In the genomic region with DNA sequence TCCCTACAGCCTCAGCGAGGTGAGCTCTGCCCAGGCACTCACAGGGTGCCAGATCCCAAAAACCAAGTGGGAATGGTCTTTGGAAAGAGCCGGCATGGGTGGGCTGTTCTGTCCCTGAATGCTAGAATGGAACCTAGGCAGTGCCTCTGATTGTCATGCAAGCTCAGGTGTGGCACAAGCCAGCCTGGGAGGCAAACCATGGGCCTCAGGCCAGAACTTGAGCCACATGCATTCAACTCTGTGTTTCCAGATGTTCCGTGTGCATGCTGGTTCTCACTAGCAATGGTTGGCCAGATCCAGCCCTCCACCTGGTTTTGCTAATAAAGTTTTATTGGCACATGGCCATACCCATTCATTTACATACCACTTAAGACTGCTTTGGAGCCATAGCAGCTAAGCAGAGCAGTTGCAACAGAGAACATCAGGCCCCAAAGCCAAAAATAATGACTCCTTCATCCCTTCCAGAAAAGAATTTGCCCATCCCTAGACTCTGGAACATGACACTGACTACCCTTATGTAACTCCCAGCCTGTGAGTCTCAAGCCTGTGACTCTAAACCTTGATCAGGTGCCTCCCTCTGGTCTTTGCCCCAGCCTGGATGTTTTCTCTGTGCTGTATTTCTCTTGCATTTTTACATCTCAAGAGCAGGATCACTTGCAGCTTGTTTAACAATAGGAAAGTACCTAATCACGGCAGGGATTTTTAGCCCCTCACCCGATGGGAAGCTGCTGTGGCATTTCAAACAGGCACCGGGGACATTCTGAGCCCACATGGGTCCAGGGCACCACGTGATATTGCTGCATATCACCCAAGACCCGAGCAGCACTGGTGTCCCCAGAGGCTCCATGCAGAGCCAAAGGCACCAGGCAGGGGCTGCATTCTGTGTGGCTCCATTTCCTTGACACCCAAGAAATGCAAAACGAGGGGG, we compare ENCODE assay signal across 18 cellular contexts. TPM values are rescaled to one million over a fixed set of nuclear protein-coding genes. Genes with fewer than 3 reads are reported as not detected.
DNase-seq lines count a peak whose midpoint lies in the region; ATAC-seq, FAIRE-seq and TF ChIP-seq lines count a peak whose summit lies in the region.
"Had no signal": no experiment of that assay in that cellular context is flagged by ENCODE, and none has a peak within 500 bp of the region (broad histone marks: within the 10 kb centered on the region; RNA-seq: fewer than 3 reads in every experiment).

No MANE protein-coding gene starts in this region.

- DNase-seq in GM04503 (ENCODE audit: low read depth) (peak; percentile 26), activated gamma-delta T cell (lab: John Stamatoyannopoulos, UW) (no peak), pancreas (no peak), COLO668 (lab: John Stamatoyannopoulos, UW; ENCODE audit: unreplicated experiment) (no peak)
- DNase-seq in central memory CD8-positive, alpha-beta T cell (ENCODE audit: low spot score in 2 of 2) = no peak
- DNase-seq: C1 segment of cervical spinal cord; caudate nucleus; EL; HCEC 1CT; left ventricle myocardium inferior; NCI-H2029; Right ventricle myocardium superior; sigmoid colon; stimulated activated naive CD4-positive, alpha-beta T cell; uterus had no signal

- no peak overlapping the region for H3K4me3 Mint-ChIP-seq in central memory CD8-positive, alpha-beta T cell
- H3K4me3 Mint-ChIP-seq: neural crest cell had no signal

- H3K9me3 ChIP-seq in HUES64 (ENCODE audit: insufficient read depth, low read depth, low read length) (peaks cover 6% of the 10 kb centered on the region), liver (ENCODE audit: control insufficient read depth in 4 of 4, low read length in 3 of 4) (no peaks in the 10 kb centered on the region), pancreas (no peaks in the 10 kb centered on the region)
- H3K9me3 ChIP-seq: uterus had no signal

- H3K9ac ChIP-seq in HUES64 (ENCODE audit: low read depth, low read length) = no peak overlapping the region
- no peak overlapping the region for H3K9ac ChIP-seq in liver (ENCODE audit: low read depth in 1 of 2, low read length in 2 of 2)

- intact Hi-C loops in pancreas (cut with DNase I) = no loop called here

- H3K27me3 ChIP-seq in HUES64 (ENCODE audit: insufficient read depth, low read length) = no peaks in the 10 kb centered on the region
- H3K27me3 ChIP-seq in liver (ENCODE audit: control insufficient read depth in 4 of 4, insufficient read depth in 4 of 4, low read length in 3 of 4) = no peaks in the 10 kb centered on the region
- no peaks in the 10 kb centered on the region for H3K27me3 ChIP-seq in pancreas
- H3K27me3 ChIP-seq: sigmoid colon, uterus had no signal

- H3K27ac ChIP-seq in HUES64 (ENCODE audit: low read depth, low read length) (peak overlapping the region; percentile 77), liver (ENCODE audit: low read depth in 1 of 2, low read length in 2 of 2) (no peak overlapping the region), pancreas (no peak overlapping the region)
- H3K27ac ChIP-seq: left ventricle myocardium inferior, sigmoid colon, uterus had no signal

- WGBS in HUES64 = 38% methylated on average over 9 of the region's 9 CpGs
- WGBS in liver = 67% methylated on average over 9 of the region's 9 CpGs
- 88 to 89% methylated on average over 9 of the region's 9 CpGs for WGBS in pancreas, 2 donors

- H3K4me1 ChIP-seq in HUES64 (ENCODE audit: insufficient read depth, low read length) (peaks cover 11% of the 10 kb centered on the region; the same call in 1 of the 2 replicates), liver (ENCODE audit: control insufficient read depth in 4 of 4, insufficient read depth in 4 of 4, low read length in 3 of 4) (peaks cover 0 to 8% (median 2%) of the 10 kb centered on the region in 4 donors), pancreas (no peaks in the 10 kb centered on the region)
- H3K4me1 ChIP-seq: left ventricle myocardium inferior, sigmoid colon, uterus had no signal

- H3K36me3 ChIP-seq in HUES64 (ENCODE audit: insufficient read depth, low read length) (peaks cover 56% of the 10 kb centered on the region), liver (ENCODE audit: control insufficient read depth in 4 of 4, insufficient read depth in 3 of 4, low read depth in 1 of 4, low read length in 3 of 4) (peaks cover 15 to 38% (median 27%) of the 10 kb centered on the region in 4 donors), pancreas (peaks cover 0 to 28% (median 10%) of the 10 kb centered on the region in 3 donors)
- H3K36me3 ChIP-seq: uterus had no signal

- no peak for ATAC-seq in central memory CD8-positive, alpha-beta T cell (replicated peaks; ENCODE audit: extremely low read depth, poor library complexity, severe bottlenecking)
- ATAC-seq in pancreas = no peak

- H3K4me3 ChIP-seq in HUES64 (ENCODE audit: low read length) (no peak overlapping the region; the same call in 1 of the 2 replicates), liver (ENCODE audit: low read depth in 1 of 3, low read length in 3 of 3) (no peak overlapping the region), pancreas (no peak overlapping the region)
- H3K4me3 ChIP-seq: left ventricle myocardium inferior, sigmoid colon, uterus had no signal

- H3K27me3 Mint-ChIP-seq in central memory CD8-positive, alpha-beta T cell = no peaks in the 10 kb centered on the region

- FAIRE-seq in pancreas (lab: Jason Lieb, UNC) = no peak

- H3K27ac Mint-ChIP-seq in central memory CD8-positive, alpha-beta T cell (ENCODE audit: low read depth) = peak overlapping the region; percentile 46

- peak in 1 of 2 donors; percentile 33 for TF ChIP-seq RAD21 in liver (IDR thresholded peaks at IDR 0.05)

- H3K4me1 Mint-ChIP-seq in central memory CD8-positive, alpha-beta T cell = peaks cover 15% of the 10 kb centered on the region
- H3K4me1 Mint-ChIP-seq: neural crest cell had no signal

- no peak for TF ChIP-seq CTCF in liver (IDR thresholded peaks at IDR 0.05; ENCODE audit: low read depth, low read length, missing input control)
- no peak for TF ChIP-seq CTCF in pancreas (IDR thresholded peaks at IDR 0.05)

- H3K9me3 Mint-ChIP-seq in central memory CD8-positive, alpha-beta T cell = no peaks in the 10 kb centered on the region

- peaks cover 55% of the 10 kb centered on the region for H3K36me3 Mint-ChIP-seq in central memory CD8-positive, alpha-beta T cell (ENCODE audit: insufficient read depth)

TF ChIP-seq in liver, 16 proteins besides CTCF, POLR2A, EP300 and RAD21:
- TF ChIP-seq NR2F2 (IDR thresholded peaks at IDR 0.05) = no peak
- TF ChIP-seq HNF4A (conservative IDR thresholded peaks at IDR 0.05) = peak; percentile 56 to 65
- peak in 1 of 2 donors; percentile 18 for TF ChIP-seq RXRA (IDR thresholded peaks at IDR 0.05)

RNA-seq across cellular contexts. Expression of gene USE1, which starts 55.4 kb away (rescaled TPM):
- polyA plus RNA-seq in HUES64 (2013, experiment 1 of 2) = 10.1 TPM
- 9.7 TPM for polyA plus RNA-seq in HUES64 (2013, experiment 2 of 2)
- total RNA-seq in liver = 10 to 100 TPM in 1 of 2 donors, 1 to 10 TPM in 1; 9.6 to 13.6 TPM
- polyA plus RNA-seq in liver = 10 to 100 TPM; 22.6 to 27.8 TPM
- 10 to 100 TPM; 12.8 to 22.4 (median 16.4) TPM for total RNA-seq in pancreas
- 10 to 100 TPM; 43.3 to 46.6 TPM for polyA plus RNA-seq in pancreas
